18 cellular contexts compared by ENCODE assay signal in the genomic region with DNA sequence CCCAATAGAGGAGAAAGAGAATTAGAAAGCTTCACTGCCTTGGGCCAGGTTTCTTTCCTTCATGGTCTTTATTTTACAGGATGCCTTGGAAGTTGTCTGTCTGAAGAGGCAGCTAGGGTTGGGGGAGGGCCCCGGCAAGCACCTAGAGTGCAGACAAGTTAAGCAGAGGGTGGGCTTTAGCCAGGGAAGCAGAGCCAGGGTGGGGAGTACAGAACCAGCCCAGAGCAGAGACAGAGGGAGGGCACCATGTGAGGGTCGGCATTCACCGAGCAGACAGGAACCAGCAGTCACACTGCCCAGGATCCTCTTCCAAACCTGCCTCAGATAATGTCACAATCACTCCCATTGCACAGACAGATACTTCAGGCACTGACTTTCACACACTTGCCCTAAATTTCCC.
DNase-seq lines count a peak whose midpoint lies in the region; ATAC-seq and TF ChIP-seq lines count a peak whose summit lies in the region.
"Had no signal": no experiment of that assay in that cellular context is flagged by ENCODE, and none has a peak within 500 bp of the region (broad histone marks: within the 10 kb centered on the region; RNA-seq: fewer than 3 reads in every experiment).

No MANE protein-coding gene starts in this region.

- H3K9me2 ChIP-seq in OCI-LY7 (ENCODE audit: insufficient read depth, low read length), result no peaks in the 10 kb centered on the region
- H3K9me2 ChIP-seq in GM23248 (ENCODE audit: insufficient read depth), result no peaks in the 10 kb centered on the region

- H3K4me1 Mint-ChIP-seq in activated T-helper 2 cell treated with anti-CD3 and anti-CD28 coated beads, Interferon-gamma antibody, Interleukin-2, Interleukin-4, amounts not matched to agents 10 μg/mL and 5 μg/mL and 100 μg/mL, durations not matched to agents 14 hours and 24 hours and 36 hours (ENCODE audit: low read depth), result no peaks in the 10 kb centered on the region

- BruUV-seq in OCI-LY7 (replicated peaks; lab: Mats Ljungman, UMichigan), result no TSS peak

- H3K4me3 ChIP-seq in OCI-LY7 (ENCODE audit: low read depth, low read length, poor library complexity, severe bottlenecking), result no peak overlapping the region
- no peak overlapping the region for H3K4me3 ChIP-seq in GM23248

- intact Hi-C loops in OCI-LY7 (cut with micrococcal nuclease; ENCODE audit: unreplicated experiment), result no loop called here
- intact Hi-C loops in posterior vena cava (cut with DNase I), result no loop called here
- intact Hi-C loops in activated T-helper 2 cell treated with anti-CD3 and anti-CD28 coated beads, Interferon-gamma antibody, Interleukin-2, Interleukin-4, amounts not matched to agents 10 μg/mL and 5 μg/mL and 100 μg/mL, durations not matched to agents 14 hours and 24 hours and 36 hours (cut with micrococcal nuclease), result no loop called here

- H3K27ac ChIP-seq in OCI-LY7 (ENCODE audit: low read depth, low read length, poor library complexity, severe bottlenecking) (no peak overlapping the region), GM23248 (no peak overlapping the region)

- no peaks in the 10 kb centered on the region for H3K36me3 ChIP-seq in OCI-LY7 (ENCODE audit: insufficient read depth, low read length)
- H3K36me3 ChIP-seq in GM23248 (ENCODE audit: low read depth), result no peaks in the 10 kb centered on the region

- no peaks in the 10 kb centered on the region for H3K9me3 Mint-ChIP-seq in activated T-helper 2 cell treated with anti-CD3 and anti-CD28 coated beads, Interferon-gamma antibody, Interleukin-2, Interleukin-4, amounts not matched to agents 10 μg/mL and 5 μg/mL and 100 μg/mL, durations not matched to agents 14 hours and 24 hours and 36 hours
- H3K9me3 Mint-ChIP-seq: activated CD8-positive, alpha-beta T cell treated with anti-CD3 and anti-CD28 coated beads for 36 hours; activated T-cell treated with anti-CD3 and anti-CD28 coated beads, Interleukin-2, amount 50 U/mL, for 24 hours had no signal

- WGBS in GM23248 (ENCODE audit: low coverage in 1 of 2, low lambda C conversion rate in 2 of 2, missing lambda C conversion rate in 2 of 2), 2 experiments, result 7 to 16% methylated on average over 3 of the region's 3 CpGs

- POLR2A ChIA-PET in OCI-LY7 (lab: Charles Lee), result no interaction called here

- H3K27me3 ChIP-seq in GM23248 (replicated peaks; ENCODE audit: insufficient read depth), result no peaks in the 10 kb centered on the region

- H3K4me2 ChIP-seq in OCI-LY7 (ENCODE audit: low read length), result peak overlapping the region; percentile 7; the same call in 1 of the 2 replicates
- no peak overlapping the region for H3K4me2 ChIP-seq in GM23248 (ENCODE audit: unreplicated experiment)

- H4K20me1 ChIP-seq in OCI-LY7 (ENCODE audit: insufficient read depth, low read length), result no peaks in the 10 kb centered on the region
- no peaks in the 10 kb centered on the region for H4K20me1 ChIP-seq in GM23248 (ENCODE audit: insufficient read depth)

- H3K9ac ChIP-seq in GM23248, result no peak overlapping the region

- DNase-seq in OCI-LY7 (ENCODE audit: low spot score) (no peak), posterior vena cava (ENCODE audit: low spot score) (peak; percentile 48), GM23248 (no peak), T1000 (lab: John Stamatoyannopoulos, UW) (no peak), DMS114 treated with DMSO at 0.1 percent for 48 hours (lab: John Stamatoyannopoulos, UW; ENCODE audit: unreplicated experiment) (no peak)
- DNase-seq in activated T-helper 2 cell treated with anti-CD3 and anti-CD28 coated beads, Interferon-gamma antibody, Interleukin-2, Interleukin-4, amounts not matched to agents 10 μg/mL and 5 μg/mL and 100 μg/mL, durations not matched to agents 14 hours and 24 hours and 36 hours (ENCODE audit: low spot score), result no peak
- DNase-seq: activated CD8-positive, alpha-beta T cell treated with anti-CD3 and anti-CD28 coated beads for 36 hours; activated naive CD4-positive, alpha-beta T cell treated with Interleukin-2 at 50 U/mL for 16 hours; activated T-cell treated with anti-CD3 and anti-CD28 coated beads, Interleukin-2, amount 50 U/mL, for 24 hours; AML-193; amygdala; caudate nucleus; foreskin fibroblast; NCI-H526 treated with DMSO at 0.1 percent for 48 hours; substantia nigra had no signal

- H3K9me3 ChIP-seq in OCI-LY7 (ENCODE audit: low read length) (no peaks in the 10 kb centered on the region), GM23248 (ENCODE audit: low read depth) (no peaks in the 10 kb centered on the region)

- CTCF ChIA-PET in OCI-LY7 (lab: Charles Lee; ENCODE audit: unreplicated experiment), result no interaction called here

- no peak overlapping the region for H3K4me3 Mint-ChIP-seq in activated T-helper 2 cell treated with anti-CD3 and anti-CD28 coated beads, Interferon-gamma antibody, Interleukin-2, Interleukin-4, amounts not matched to agents 10 μg/mL and 5 μg/mL and 100 μg/mL, durations not matched to agents 14 hours and 24 hours and 36 hours (ENCODE audit: low read depth)
- H3K4me3 Mint-ChIP-seq: activated CD8-positive, alpha-beta T cell treated with anti-CD3 and anti-CD28 coated beads for 36 hours; activated T-cell treated with anti-CD3 and anti-CD28 coated beads, Interleukin-2, amount 50 U/mL, for 24 hours had no signal

- in situ Hi-C loops in GM23248 (cut with MboI), result no loop called here

- H3K27me3 Mint-ChIP-seq in activated T-helper 2 cell treated with anti-CD3 and anti-CD28 coated beads, Interferon-gamma antibody, Interleukin-2, Interleukin-4, amounts not matched to agents 10 μg/mL and 5 μg/mL and 100 μg/mL, durations not matched to agents 14 hours and 24 hours and 36 hours (ENCODE audit: low read depth), result peaks cover 5% of the 10 kb centered on the region

- H2AFZ ChIP-seq in OCI-LY7 (ENCODE audit: low read length) (no peak overlapping the region), GM23248 (no peak overlapping the region)

- H3K36me3 Mint-ChIP-seq in activated T-helper 2 cell treated with anti-CD3 and anti-CD28 coated beads, Interferon-gamma antibody, Interleukin-2, Interleukin-4, amounts not matched to agents 10 μg/mL and 5 μg/mL and 100 μg/mL, durations not matched to agents 14 hours and 24 hours and 36 hours (ENCODE audit: low read depth), result no peaks in the 10 kb centered on the region

- H3F3A ChIP-seq in GM23248 (ENCODE audit: insufficient read depth), result no peaks in the 10 kb centered on the region

- H3K79me2 ChIP-seq in OCI-LY7 (ENCODE audit: insufficient read depth, low read depth, low read length), result no peaks in the 10 kb centered on the region
- H3K79me2 ChIP-seq in GM23248 (ENCODE audit: insufficient read depth), result no peaks in the 10 kb centered on the region

- peaks cover 9% of the 10 kb centered on the region for H3K4me1 ChIP-seq in OCI-LY7 (ENCODE audit: insufficient read depth, low read length, poor library complexity, severe bottlenecking)
- no peaks in the 10 kb centered on the region for H3K4me1 ChIP-seq in GM23248 (ENCODE audit: insufficient read depth)

- TF ChIP-seq CTCF in OCI-LY7 (conservative IDR thresholded peaks at IDR 0.05; ENCODE audit: low read length), result no peak

- ATAC-seq in GM18909 (IDR thresholded peaks at IDR 0.05; ENCODE audit: poor library complexity, unreplicated experiment) (peak; percentile 21), GM21515 (IDR thresholded peaks at IDR 0.05; ENCODE audit: unreplicated experiment) (peak; percentile 4)
- ATAC-seq: activated CD4-positive, CD25-positive, alpha-beta regulatory T cell treated with anti-CD3 and anti-CD28 coated beads, Interleukin-2, amount 50 U/mL, for 24 hours; activated CD8-positive, alpha-beta T cell treated with anti-CD3 and anti-CD28 coated beads for 36 hours had no signal

- no peak overlapping the region for H3K27ac Mint-ChIP-seq in activated T-helper 2 cell treated with anti-CD3 and anti-CD28 coated beads, Interferon-gamma antibody, Interleukin-2, Interleukin-4, amounts not matched to agents 10 μg/mL and 5 μg/mL and 100 μg/mL, durations not matched to agents 14 hours and 24 hours and 36 hours
- H3K27ac Mint-ChIP-seq: activated CD8-positive, alpha-beta T cell treated with anti-CD3 and anti-CD28 coated beads for 36 hours; activated T-cell treated with anti-CD3 and anti-CD28 coated beads, Interleukin-2, amount 50 U/mL, for 24 hours had no signal
